Comparison of ENCODE assay signal across 8 cellular contexts in genomic region chr7:39952378-39952777, GRCh38. TPM values are rescaled to one million over a fixed set of nuclear protein-coding genes. Genes with fewer than 3 reads are reported as not detected.
DNase-seq lines count a peak whose midpoint lies in the region; ATAC-seq, FAIRE-seq and TF ChIP-seq lines count a peak whose summit lies in the region.

No MANE protein-coding gene starts in this region.

- peak overlapping the region; percentile 99 for H3K27ac ChIP-seq in OCI-LY3 (ENCODE audit: low read length)
- peak overlapping the region in 1 of 2 donors; percentile 99 for H3K27ac ChIP-seq in ovary

- ATAC-seq in GM21786 (IDR thresholded peaks at IDR 0.05; ENCODE audit: unreplicated experiment) (no peak), HG02884 (IDR thresholded peaks at IDR 0.05; ENCODE audit: unreplicated experiment) (no peak), GM21381 (IDR thresholded peaks at IDR 0.05; ENCODE audit: unreplicated experiment) (no peak)

- no peak for FAIRE-seq in GM19239 (lab: Jason Lieb, UNC)

- no peak for TF ChIP-seq POLR2A in ovary (IDR thresholded peaks at IDR 0.05)

- H3K36me3 ChIP-seq in OCI-LY3 (replicated peaks; ENCODE audit: low read depth, low read length) = peaks cover 26% of the 10 kb centered on the region
- no peaks in the 10 kb centered on the region for H3K36me3 ChIP-seq in endocrine pancreas (ENCODE audit: control insufficient read depth, insufficient read depth, low read length)
- H3K36me3 ChIP-seq in ovary = no peaks in the 10 kb centered on the region

- TF ChIP-seq CTCF in GM12865 (IDR thresholded peaks at IDR 0.05; ENCODE audit: insufficient read depth, low read depth, low read length, missing control alignments) (no peak), OCI-LY3 (IDR thresholded peaks at IDR 0.05; ENCODE audit: low read depth, low read length) (no peak), ovary (IDR thresholded peaks at IDR 0.05) (no peak)

- peak overlapping the region; percentile 89 for H3K4me2 ChIP-seq in OCI-LY3 (ENCODE audit: low read length)

- peak overlapping the region; percentile 77 for H3K4me3 ChIP-seq in GM12865 (ENCODE audit: low read depth, low read length)
- peak overlapping the region; percentile 96 for H3K4me3 ChIP-seq in OCI-LY3 (ENCODE audit: low read length)
- H3K4me3 ChIP-seq in endocrine pancreas (ENCODE audit: control insufficient read depth, insufficient read depth, low read length) = peak overlapping the region; percentile 94
- H3K4me3 ChIP-seq in ovary = peak overlapping the region; percentile 92

- no peaks in the 10 kb centered on the region for H3K9me3 ChIP-seq in OCI-LY3 (ENCODE audit: insufficient read depth, low read length)
- no peaks in the 10 kb centered on the region for H3K9me3 ChIP-seq in endocrine pancreas (ENCODE audit: control insufficient read depth, low read length)
- H3K9me3 ChIP-seq in ovary = no peaks in the 10 kb centered on the region

- DNase-seq in GM12865 (ENCODE audit: low read depth) (peak; percentile 24), ovary (no peak), GM19239 (ENCODE audit: insufficient read length, low spot score) (no peak)

- WGBS in ovary, 3 donors = 2 to 6% (median 5%) methylated on average over 2 of the region's 2 CpGs

- peaks cover 56% of the 10 kb centered on the region for H4K20me1 ChIP-seq in OCI-LY3 (ENCODE audit: insufficient read depth, low read length)

- no peaks in the 10 kb centered on the region for H3K27me3 ChIP-seq in OCI-LY3 (ENCODE audit: low read depth, low read length)
- H3K27me3 ChIP-seq in endocrine pancreas (ENCODE audit: control insufficient read depth, insufficient read depth, low read length) = no peaks in the 10 kb centered on the region
- H3K27me3 ChIP-seq in ovary = no peaks in the 10 kb centered on the region

- H3K4me1 ChIP-seq in OCI-LY3 (ENCODE audit: low read length) (peaks cover 35% of the 10 kb centered on the region), endocrine pancreas (ENCODE audit: control insufficient read depth, insufficient read depth, low read length) (peaks cover 13% of the 10 kb centered on the region), ovary (ENCODE audit: insufficient read depth) (peaks cover 8% of the 10 kb centered on the region)

- H3K9ac ChIP-seq in OCI-LY3 (ENCODE audit: low read length) = peak overlapping the region; percentile 95
- no peak overlapping the region for H3K9ac ChIP-seq in endocrine pancreas (ENCODE audit: control insufficient read depth, insufficient read depth, low read length)

- peaks cover 79% of the 10 kb centered on the region for H3K79me2 ChIP-seq in OCI-LY3 (ENCODE audit: low read length)

- intact Hi-C loops in ovary (cut with DNase I) = loop anchor here in 1 of 4 donors (5.0 kb wide), 1 partner anchor 110 kb away; no protein-coding TSS in a partner anchor

- H2AFZ ChIP-seq in OCI-LY3 (ENCODE audit: low read depth, low read length) = no peak overlapping the region

- TF ChIP-seq EP300 in ovary (IDR thresholded peaks at IDR 0.05) = no peak

RNA-seq across cellular contexts. Expression of gene CDK13, which starts 2.3 kb away (rescaled TPM):
- 100 to 1,000 TPM in 1 of 7 donors, 10 to 100 TPM in 6; 62.7 to 124 (median 81.3) TPM for total RNA-seq in ovary
- 10 to 100 TPM; 25.9 to 61.5 TPM for polyA plus RNA-seq in ovary
